In genomic region chr1:156419863-156420208, GRCh38 we compare ENCODE assay signal across 9 cellular contexts. TPM values are rescaled to one million over a fixed set of nuclear protein-coding genes. Genes with fewer than 3 reads are reported as not detected.
A peak's percentile ranks its signal among the peaks of the same experiment; 100 is the strongest.
DNase-seq lines count a peak whose midpoint lies in the region; ATAC-seq and TF ChIP-seq lines count a peak whose summit lies in the region.
"Had no signal": no experiment of that assay in that cellular context is flagged by ENCODE, and none has a peak within 500 bp of the region (broad histone marks: within the 10 kb centered on the region; RNA-seq: fewer than 3 reads in every experiment).

No MANE protein-coding gene starts in this region.

- peaks cover 95% of the 10 kb centered on the region for H3K27me3 Mint-ChIP-seq in T-helper 1 cell treated with Interleukin-12 subunit alpha and Interleukin-12 subunit beta and Interleukin-4 antibody, amounts not matched to agents 30 μg/mL and 1 μg/mL, for 36 hours (ENCODE audit: low read depth)
- peaks cover 87% of the 10 kb centered on the region for H3K27me3 Mint-ChIP-seq in T-helper 2 cell treated with Interferon-gamma antibody and Interleukin-4, amounts not matched to agents 5 μg/mL and 100 μg/mL, for 36 hours (ENCODE audit: low read depth)
- H3K27me3 Mint-ChIP-seq in stimulated activated naive CD8-positive, alpha-beta T cell treated with anti-CD3 and anti-CD28 coated beads, Interleukin-15, amount 100 ng/mL, for 72 hours = peaks cover 95% of the 10 kb centered on the region

- H3K36me3 ChIP-seq in fibroblast of lung (ENCODE audit: control insufficient read depth, insufficient read depth, low read length) = no peaks in the 10 kb centered on the region

- H4K20me1 ChIP-seq in fibroblast of lung (ENCODE audit: control insufficient read depth, extremely low read depth, insufficient read depth, low read length) = no peaks in the 10 kb centered on the region

- no peaks in the 10 kb centered on the region for H3K4me1 ChIP-seq in fibroblast of lung (ENCODE audit: control insufficient read depth, extremely low read depth, insufficient read depth, low read length)

- no peak overlapping the region for H3K9ac ChIP-seq in fibroblast of lung (ENCODE audit: insufficient read depth, low read length)

- H3K9me3 Mint-ChIP-seq in T-helper 1 cell treated with Interleukin-12 subunit alpha and Interleukin-12 subunit beta and Interleukin-4 antibody, amounts not matched to agents 30 μg/mL and 1 μg/mL, for 36 hours = no peaks in the 10 kb centered on the region
- H3K9me3 Mint-ChIP-seq in T-helper 2 cell treated with Interferon-gamma antibody and Interleukin-4, amounts not matched to agents 5 μg/mL and 100 μg/mL, for 36 hours = no peaks in the 10 kb centered on the region
- no peaks in the 10 kb centered on the region for H3K9me3 Mint-ChIP-seq in stimulated activated naive CD8-positive, alpha-beta T cell treated with anti-CD3 and anti-CD28 coated beads, Interleukin-15, amount 100 ng/mL, for 72 hours

- peaks cover 67% of the 10 kb centered on the region for H3K27me3 ChIP-seq in fibroblast of lung (ENCODE audit: control insufficient read depth, insufficient read depth, low read length)

- no peak overlapping the region for H3K27ac ChIP-seq in fibroblast of lung (ENCODE audit: insufficient read depth, low read length)

- H3K4me2 ChIP-seq in fibroblast of lung (ENCODE audit: extremely low read depth, insufficient read depth, low read length) = peak overlapping the region; percentile 6

- no peaks in the 10 kb centered on the region for H3K9me3 ChIP-seq in fibroblast of lung (ENCODE audit: control insufficient read depth, insufficient read depth, low read depth, low read length)

- H3K4me3 Mint-ChIP-seq in T-helper 1 cell treated with Interleukin-12 subunit alpha and Interleukin-12 subunit beta and Interleukin-4 antibody, amounts not matched to agents 30 μg/mL and 1 μg/mL, for 36 hours = peak overlapping the region; percentile 89
- H3K4me3 Mint-ChIP-seq in T-helper 2 cell treated with Interferon-gamma antibody and Interleukin-4, amounts not matched to agents 5 μg/mL and 100 μg/mL, for 36 hours = peak overlapping the region; percentile 91
- peak overlapping the region; percentile 90 to 95 for H3K4me3 Mint-ChIP-seq in stimulated activated naive CD8-positive, alpha-beta T cell treated with anti-CD3 and anti-CD28 coated beads, Interleukin-15, amount 100 ng/mL, for 72 hours

- no peaks in the 10 kb centered on the region for H3K79me2 ChIP-seq in fibroblast of lung (ENCODE audit: control insufficient read depth, insufficient read depth, low read length)

- ATAC-seq in stimulated activated naive CD8-positive, alpha-beta T cell treated with anti-CD3 and anti-CD28 coated beads, Interleukin-15, amount 100 ng/mL, for 72 hours = peak; percentile 46
- no peak for ATAC-seq in HG03571 (IDR thresholded peaks at IDR 0.05; ENCODE audit: unreplicated experiment)

- no peak overlapping the region for H3K4me3 ChIP-seq in fibroblast of lung (replicated peaks in 1 of 4; ENCODE audit: control extremely low read depth in 1 of 4, insufficient read depth in 1 of 4, low read depth in 3 of 4, low read length in 4 of 4)

- no peak overlapping the region for H3K27ac Mint-ChIP-seq in T-helper 1 cell treated with Interleukin-12 subunit alpha and Interleukin-12 subunit beta and Interleukin-4 antibody, amounts not matched to agents 30 μg/mL and 1 μg/mL, for 36 hours
- H3K27ac Mint-ChIP-seq in T-helper 2 cell treated with Interferon-gamma antibody and Interleukin-4, amounts not matched to agents 5 μg/mL and 100 μg/mL, for 36 hours = no peak overlapping the region
- H3K27ac Mint-ChIP-seq in stimulated activated naive CD8-positive, alpha-beta T cell treated with anti-CD3 and anti-CD28 coated beads, Interleukin-15, amount 100 ng/mL, for 72 hours = no peak overlapping the region

- H3K36me3 Mint-ChIP-seq in T-helper 1 cell treated with Interleukin-12 subunit alpha and Interleukin-12 subunit beta and Interleukin-4 antibody, amounts not matched to agents 30 μg/mL and 1 μg/mL, for 36 hours (ENCODE audit: low read depth) = no peaks in the 10 kb centered on the region
- peaks cover 3% of the 10 kb centered on the region for H3K36me3 Mint-ChIP-seq in T-helper 2 cell treated with Interferon-gamma antibody and Interleukin-4, amounts not matched to agents 5 μg/mL and 100 μg/mL, for 36 hours (ENCODE audit: low read depth)

- no peak for TF ChIP-seq CTCF in fibroblast of lung (conservative IDR thresholded peaks at IDR 0.05 in 1 of 2, IDR thresholded peaks at IDR 0.05 in 1 of 2; ENCODE audit: low read depth in 1 of 2, low read length in 2 of 2)

- H3K4me1 Mint-ChIP-seq in T-helper 1 cell treated with Interleukin-12 subunit alpha and Interleukin-12 subunit beta and Interleukin-4 antibody, amounts not matched to agents 30 μg/mL and 1 μg/mL, for 36 hours (ENCODE audit: low read depth) = peaks cover 11% of the 10 kb centered on the region
- peaks cover 7% of the 10 kb centered on the region for H3K4me1 Mint-ChIP-seq in T-helper 2 cell treated with Interferon-gamma antibody and Interleukin-4, amounts not matched to agents 5 μg/mL and 100 μg/mL, for 36 hours (ENCODE audit: low read depth)
- peaks cover 33% of the 10 kb centered on the region for H3K4me1 Mint-ChIP-seq in stimulated activated naive CD8-positive, alpha-beta T cell treated with anti-CD3 and anti-CD28 coated beads, Interleukin-15, amount 100 ng/mL, for 72 hours

- no peak for DNase-seq in T-helper 1 cell
- DNase-seq in T-helper 2 cell treated with Interferon-gamma antibody and Interleukin-4, amounts not matched to agents 5 μg/mL and 100 μg/mL, for 36 hours (ENCODE audit: low spot score) = no peak
- DNase-seq in fibroblast of lung (ENCODE audit: low read depth in 2 of 2) = no peak
- peak; percentile 40 to 52 for DNase-seq in stimulated activated naive CD8-positive, alpha-beta T cell treated with anti-CD3 and anti-CD28 coated beads, Interleukin-15, amount 100 ng/mL, for 72 hours
- no peak for DNase-seq in NCI-H2227 (lab: John Stamatoyannopoulos, UW; ENCODE audit: unreplicated experiment)
- no peak for DNase-seq in LoVo (ENCODE audit: low spot score)

- H2AFZ ChIP-seq in fibroblast of lung (ENCODE audit: low read length) = no peak overlapping the region

RNA-seq across cellular contexts. Expression of gene RHBG, which starts 50.8 kb away (rescaled TPM):
- total RNA-seq in fibroblast of lung = not detected in 2 replicates
- polyA plus RNA-seq in fibroblast of lung = not detected in 2 replicates
- polyA plus RNA-seq in fibroblast of lung (2012) = not detected in 2 replicates
- polyA minus RNA-seq in fibroblast of lung (ENCODE audit: low replicate concordance) = not detected in 2 replicates
- total RNA-seq: SK-MEL-5 had no signal

Comparison
In these comparisons a context has a peak if more than half of its experiments do, and no peak if none do; other contexts are left out.
1. DNase-seq: peak in stimulated activated naive CD8-positive, alpha-beta T cell treated with anti-CD3 and anti-CD28 coated beads, Interleukin-15, amount 100 ng/mL, for 72 hours (2 of 2); none in T-helper 1 cell (0 of 5), T-helper 2 cell treated with Interferon-gamma antibody and Interleukin-4, amounts not matched to agents 5 μg/mL and 100 μg/mL, for 36 hours (single experiment), fibroblast of lung (0 of 2), NCI-H2227 (single experiment) and LoVo (single experiment).
2. Peak in every context shown above with its lines, with median percentiles within 50 percentile points of each other: H3K4me3 Mint-ChIP-seq.